ENCODE assay signal across 10 cellular contexts in genomic region chr13:45490068-45490467, GRCh38. TPM values are rescaled to one million over a fixed set of nuclear protein-coding genes. Genes with fewer than 3 reads are reported as not detected.
DNase-seq lines count a peak whose midpoint lies in the region; ATAC-seq, FAIRE-seq and TF ChIP-seq lines count a peak whose summit lies in the region.
"Had no signal": no experiment of that assay in that cellular context is flagged by ENCODE, and none has a peak within 500 bp of the region (broad histone marks: within the 10 kb centered on the region; RNA-seq: fewer than 3 reads in every experiment).

No MANE protein-coding gene starts in this region.

- CTCF ChIA-PET in K562 (lab: Yijun Ruan, JAX; ENCODE audit: low intra/inter-chr PET ratio): interaction anchor here (0.6 to 1.4 kb wide), 5 partner anchors 119 to 905 kb away, joined by 3 to 8 read pairs (median 4); no protein-coding TSS in a partner anchor

- intact Hi-C loops in K562 (cut with micrococcal nuclease) (loop anchor here (2.0 kb wide), 1 partner anchor 119 kb away; no protein-coding TSS in a partner anchor), pancreas (cut with DNase I) (no loop called here), stomach (cut with DNase I; ENCODE audit: low total_unique reads) (no loop called here)

- no TSS peak for BruUV-seq in K562 (replicated peaks; lab: Mats Ljungman, UMichigan)

- no peak overlapping the region for H3K4me3 ChIP-seq in K562
- H3K4me3 ChIP-seq in pancreas: no peak overlapping the region
- H3K4me3 ChIP-seq in stomach: no peak overlapping the region

- no peak overlapping the region for H2AFZ ChIP-seq in K562 (ENCODE audit: low read depth, low read length)

- H3K27me3 ChIP-seq in K562 (ENCODE audit: control insufficient read depth in 2 of 2, insufficient read depth in 2 of 2, low read length in 2 of 2): no peaks in the 10 kb centered on the region
- H3K27me3 ChIP-seq in pancreas: no peaks in the 10 kb centered on the region
- no peaks in the 10 kb centered on the region for H3K27me3 ChIP-seq in stomach

- H3K27ac ChIP-seq in K562 (ENCODE audit: extremely low read depth, low read depth, low read length) (no peak overlapping the region), pancreas (no peak overlapping the region), stomach (no peak overlapping the region)

- DNase-seq in activated gamma-delta T cell treated with Interleukin-2 at 50 U/mL for 16 hours: peak; percentile 9
- DNase-seq in activated gamma-delta T cell (lab: John Stamatoyannopoulos, UW): no peak
- DNase-seq in KBM-7: peak; percentile 25
- DNase-seq in K562 (ENCODE audit: extremely low read depth in 1 of 4, low spot score in 3 of 4): peak in 2 of 4 experiments; percentile 7 to 18
- no peak for DNase-seq in pancreas
- no peak for DNase-seq in stomach
- no peak for DNase-seq in stimulated activated CD8-positive, alpha-beta memory T cell treated with anti-CD3 and anti-CD28 coated beads, Interleukin-4, amount 100 ng/mL, for 48 hours
- DNase-seq in MV-4-11 (lab: John Stamatoyannopoulos, UW): no peak
- DNase-seq: aorta had no signal

- no peaks in the 10 kb centered on the region for H3K4me1 ChIP-seq in K562 (replicated peaks in 1 of 2; ENCODE audit: control insufficient read depth in 2 of 2, insufficient read depth in 2 of 2, low read length in 2 of 2)
- H3K4me1 ChIP-seq in pancreas: no peaks in the 10 kb centered on the region
- H3K4me1 ChIP-seq in stomach: no peaks in the 10 kb centered on the region

- H3K36me3 ChIP-seq in K562 (ENCODE audit: control insufficient read depth, insufficient read depth, low read length): peaks cover 35% of the 10 kb centered on the region
- peaks cover 6 to 51% (median 7%) of the 10 kb centered on the region in 3 donors for H3K36me3 ChIP-seq in pancreas
- peaks cover 24 to 81% (median 79%) of the 10 kb centered on the region in 4 donors for H3K36me3 ChIP-seq in stomach

- TF ChIP-seq CTCF in K562 (IDR thresholded peaks at IDR 0.05 in 2 of 3, conservative IDR thresholded peaks at IDR 0.05 in 1 of 3; ENCODE audit: insufficient read depth in 2 of 3, low read depth in 1 of 3, low read length in 3 of 3) (peak; percentile 35 to 44 (median 37); a peak in 3 of 6 replicates), pancreas (IDR thresholded peaks at IDR 0.05) (peak in 1 of 4 donors; percentile 17), stomach (IDR thresholded peaks at IDR 0.05) (peak in 1 of 7 experiments; percentile 9)

- no peaks in the 10 kb centered on the region for H3K79me2 ChIP-seq in K562 (ENCODE audit: control insufficient read depth, insufficient read depth, low read length)

- in situ Hi-C loops in KBM-7 (cut with MboI; ENCODE audit: low pct_unique_long_range_greater_than_20kb, low sequenced_read_pairs) (no loop called here), K562 (cut with MboI) (no loop called here)

- POLR2A ChIA-PET in K562 (lab: Yijun Ruan, JAX): interaction anchor here (1.2 kb wide), 1 partner anchor 10 kb away, joined by 3 read pairs; no protein-coding TSS in a partner anchor

- no peak for TF ChIP-seq POLR2A in K562 (conservative IDR thresholded peaks at IDR 0.05)
- TF ChIP-seq POLR2A in stomach (IDR thresholded peaks at IDR 0.05): no peak

- peak; percentile 74 for ATAC-seq in K562
- ATAC-seq in pancreas: peak in 3 of 4 donors; percentile 38 to 58 (median 54)

- H3K9me3 ChIP-seq in K562 (replicated peaks; ENCODE audit: control insufficient read depth, insufficient read depth, low read depth, low read length) (no peaks in the 10 kb centered on the region), pancreas (no peaks in the 10 kb centered on the region), stomach (no peaks in the 10 kb centered on the region)

- H3K9me1 ChIP-seq in K562 (ENCODE audit: control insufficient read depth, insufficient read depth, low read length): no peaks in the 10 kb centered on the region

- no peak for TF ChIP-seq RAD21 in K562 (CRISPR knock-in tag; conservative IDR thresholded peaks at IDR 0.05 in 1 of 2, IDR thresholded peaks at IDR 0.05 in 1 of 2)

- no peak overlapping the region for H3K9ac ChIP-seq in K562 (ENCODE audit: insufficient read depth in 1 of 2, low read depth in 2 of 2, low read length in 2 of 2)

- 92% methylated on average over 1 of the region's 1 CpG for whole genome bisulfite sequencing in K562 (ENCODE audit: insufficient coverage, low coverage, missing lambda C conversion rate)
- WGBS in pancreas, 2 donors: 91 to 93% methylated on average over 1 of the region's 1 CpG
- 84 to 94% (median 92%) methylated on average over 1 of the region's 1 CpG for WGBS in stomach, 5 donors

- FAIRE-seq in K562 (lab: Jason Lieb, UNC) (peak; percentile 26), pancreas (lab: Jason Lieb, UNC) (no peak)
- FAIRE-seq: urothelium cell line had no signal

- H4K20me1 ChIP-seq in K562 (replicated peaks; ENCODE audit: control insufficient read depth, insufficient read depth, low read length): no peaks in the 10 kb centered on the region

- TF ChIP-seq EP300 in K562 (IDR thresholded peaks at IDR 0.05; ENCODE audit: low read length) (no peak), stomach (IDR thresholded peaks at IDR 0.05) (no peak)

- H3K4me2 ChIP-seq in K562 (ENCODE audit: insufficient read depth, low read length): no peak overlapping the region

TF ChIP-seq in K562, 482 proteins besides CTCF, POLR2A, EP300 and RAD21:
- TF ChIP-seq, protein P1, sequence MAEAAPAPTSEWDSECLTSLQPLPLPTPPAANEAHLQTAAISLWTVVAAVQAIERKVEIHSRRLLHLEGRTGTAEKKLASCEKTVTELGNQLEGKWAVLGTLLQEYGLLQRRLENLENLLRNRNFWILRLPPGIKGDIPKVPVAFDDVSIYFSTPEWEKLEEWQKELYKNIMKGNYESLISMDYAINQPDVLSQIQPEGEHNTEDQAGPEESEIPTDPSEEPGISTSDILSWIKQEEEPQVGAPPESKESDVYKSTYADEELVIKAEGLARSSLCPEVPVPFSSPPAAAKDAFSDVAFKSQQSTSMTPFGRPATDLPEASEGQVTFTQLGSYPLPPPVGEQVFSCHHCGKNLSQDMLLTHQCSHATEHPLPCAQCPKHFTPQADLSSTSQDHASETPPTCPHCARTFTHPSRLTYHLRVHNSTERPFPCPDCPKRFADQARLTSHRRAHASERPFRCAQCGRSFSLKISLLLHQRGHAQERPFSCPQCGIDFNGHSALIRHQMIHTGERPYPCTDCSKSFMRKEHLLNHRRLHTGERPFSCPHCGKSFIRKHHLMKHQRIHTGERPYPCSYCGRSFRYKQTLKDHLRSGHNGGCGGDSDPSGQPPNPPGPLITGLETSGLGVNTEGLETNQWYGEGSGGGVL (CRISPR knock-in tag; IDR thresholded peaks at IDR 0.05): no peak
- TF ChIP-seq ZNF518B (CRISPR knock-in tag; IDR thresholded peaks at IDR 0.05) (no peak), ZNF146 (CRISPR knock-in tag; IDR thresholded peaks at IDR 0.05; ENCODE audit: unreplicated experiment) (no peak), CHD2 (IDR thresholded peaks at IDR 0.05; ENCODE audit: low read depth, low read length) (no peak)
TF ChIP-seq in K562: peak in this region for 0.

RNA-seq across cellular contexts. Expression of gene COG3, which starts 25.3 kb away (rescaled TPM):
- 44.7 and 71.6 TPM in 2 replicates for total RNA-seq in K562 (2011; cell fraction: chromatin; rRNA removed; ENCODE audit: low replicate concordance)
- 40.5 and 43.9 TPM in 2 replicates for total RNA-seq in K562 (2011; cell fraction: nucleolus; rRNA removed)
- 40.6 and 42.3 TPM in 2 replicates for total RNA-seq in K562 (2011; cell fraction: nucleoplasm; rRNA removed)
- total RNA-seq in K562 (2014; rRNA removed) (22.9 and 36.6 TPM in 2 replicates), K562 (2014; rRNA removed; fragmentation: Illumina TruSeq; extraction: Trizol) (12.9 and 14.2 TPM in 2 replicates), K562 (2015; rRNA removed; fragmentation: Illumina TruSeq; extraction: Trizol) (16.9 and 17.4 TPM in 2 replicates), K562 (2021) (12.5 and 14.5 TPM in 2 replicates), pancreas (10 to 100 TPM; 16.4 to 19.9 (median 18.7) TPM), stomach (100 to 1,000 TPM in 3 of 5 donors, 10 to 100 TPM in 2; 27.2 to 442 (median 101) TPM)
- polyA plus RNA-seq in K562 (2011; rRNA removed) (18.7 and 19.0 TPM in 2 replicates), K562 (2014; fragmentation: Illumina TruSeq; extraction: Trizol) (10.6 and 13.7 TPM in 2 replicates), K562 (2014; fragmentation: Nextera tagmentation; extraction: Ambion mirVana) (1 to 10 TPM; 3.9 to 4.3 TPM), K562 (2014; rRNA removed) (15.8 and 16.5 TPM in 2 replicates), pancreas (10 to 100 TPM; 15.0 to 19.4 TPM), stomach (10 to 100 TPM; 10.4 to 11.0 (median 10.7) TPM)
- 9.3 and 13.3 TPM in 2 replicates for polyA plus RNA-seq in K562 (2011; cell fraction: cytosol; rRNA removed)
- 32.8 and 34.6 TPM in 2 replicates for polyA plus RNA-seq in K562 (2011; cell fraction: nucleus; rRNA removed)
- 19.4 and 20.3 TPM in 2 replicates for polyA plus RNA-seq in K562 (2012)
- polyA minus RNA-seq in K562 (2011; rRNA and poly(A)+ RNA removed): 25.6 and 34.4 TPM in 2 replicates
- 6.0 and 10.2 TPM in 2 replicates for polyA minus RNA-seq in K562 (2011; cell fraction: cytosol; rRNA and poly(A)+ RNA removed)
- 40.4 and 61.9 TPM in 2 replicates for polyA minus RNA-seq in K562 (2011; cell fraction: nucleus; rRNA and poly(A)+ RNA removed)

Comparison
In these comparisons a context has a peak if more than half of its experiments do, and no peak if none do; other contexts are left out.
1. DNase-seq: peak in activated gamma-delta T cell treated with Interleukin-2 at 50 U/mL for 16 hours (single experiment) and KBM-7 (single experiment); none in activated gamma-delta T cell (single experiment), pancreas (0 of 6), stomach (single experiment), stimulated activated CD8-positive, alpha-beta memory T cell treated with anti-CD3 and anti-CD28 coated beads, Interleukin-4, amount 100 ng/mL, for 48 hours (single experiment) and MV-4-11 (single experiment).